18 cellular contexts compared by ENCODE assay signal in the genomic region with DNA sequence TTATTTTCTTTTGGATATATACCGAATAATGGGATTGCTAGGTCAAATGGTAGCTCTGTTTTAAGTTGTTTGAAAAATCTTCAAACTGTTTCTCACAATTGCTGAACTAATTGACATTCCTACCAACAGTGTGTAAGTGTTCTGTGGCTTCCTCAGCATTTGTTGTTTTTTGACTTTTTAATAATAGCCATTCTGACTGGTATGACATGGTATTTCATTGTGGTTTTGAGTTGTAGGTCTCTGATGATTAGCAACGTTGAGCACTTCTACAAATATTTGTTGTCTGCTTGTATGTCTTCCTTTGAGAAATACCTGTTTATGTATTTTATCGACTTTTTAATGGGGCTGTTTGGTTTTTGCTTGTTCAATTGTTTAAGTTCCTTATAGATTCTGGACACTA.
"Had no signal": no experiment of that assay in that cellular context is flagged by ENCODE, and none has a peak within 500 bp of the region (broad histone marks: within the 10 kb centered on the region; RNA-seq: fewer than 3 reads in every experiment).

No MANE protein-coding gene starts in this region.

- H3K27ac ChIP-seq: colonic mucosa, gastroesophageal sphincter, heart left ventricle, left lung, upper lobe of right lung had no signal

- ATAC-seq: activated CD8-positive, alpha-beta memory T cell treated with anti-CD3 and anti-CD28 coated beads, Interleukin-2, amount 10 ng/mL, durations not matched to agents 7 days and 5 days; gastroesophageal sphincter; heart left ventricle; left lung; upper lobe of right lung had no signal

- H3K36me3 ChIP-seq: colonic mucosa, gastroesophageal sphincter, heart left ventricle, left lung, upper lobe of right lung had no signal

- H3K4me3 Mint-ChIP-seq: activated B cell treated with CpG ODN at 0.5 μM for 24 hours; activated CD4-positive, alpha-beta memory T cell treated with anti-CD3 and anti-CD28 coated beads, Interleukin-2, amount 10 ng/mL, durations not matched to agents 7 days and 5 days; activated CD8-positive, alpha-beta memory T cell treated with anti-CD3 and anti-CD28 coated beads, Interleukin-2, amount 10 ng/mL, durations not matched to agents 7 days and 5 days; activated naive CD8-positive, alpha-beta T cell; brain; nephron had no signal

- H3K4me1 Mint-ChIP-seq: activated B cell treated with CpG ODN at 0.5 μM for 24 hours; activated CD4-positive, alpha-beta memory T cell treated with anti-CD3 and anti-CD28 coated beads, Interleukin-2, amount 10 ng/mL, durations not matched to agents 7 days and 5 days; activated CD8-positive, alpha-beta memory T cell treated with anti-CD3 and anti-CD28 coated beads, Interleukin-2, amount 10 ng/mL, durations not matched to agents 7 days and 5 days; brain; nephron had no signal

- H3K27ac Mint-ChIP-seq: activated B cell treated with CpG ODN at 0.5 μM for 24 hours; activated CD4-positive, alpha-beta memory T cell treated with anti-CD3 and anti-CD28 coated beads, Interleukin-2, amount 10 ng/mL, durations not matched to agents 7 days and 5 days; activated CD8-positive, alpha-beta memory T cell treated with anti-CD3 and anti-CD28 coated beads, Interleukin-2, amount 10 ng/mL, durations not matched to agents 7 days and 5 days; activated naive CD8-positive, alpha-beta T cell; brain; nephron had no signal

- DNase-seq: activated B cell treated with CpG ODN at 0.5 μM for 24 hours; activated CD4-positive, alpha-beta memory T cell treated with anti-CD3 and anti-CD28 coated beads, Interleukin-2, amount 10 ng/mL, durations not matched to agents 7 days and 5 days; activated CD4-positive, alpha-beta T cell treated with anti-CD3 and anti-CD28 coated beads for 48 hours; activated CD8-positive, alpha-beta memory T cell treated with anti-CD3 and anti-CD28 coated beads, Interleukin-2, amount 10 ng/mL, durations not matched to agents 7 days and 5 days; central memory CD4-positive, alpha-beta T cell; colonic mucosa; heart left ventricle; left lung; midbrain; posterior cingulate gyrus; stimulated activated CD4-positive, alpha-beta T cell treated with anti-CD3 and anti-CD28 coated beads, Interleukin-1b, Interleukin-23, amount 100 ng/mL, for 48 hours; stimulated activated CD8-positive, alpha-beta memory T cell treated with anti-CD3 and anti-CD28 coated beads, Interleukin-4, amount 100 ng/mL, for 48 hours; stimulated activated naive CD4-positive, alpha-beta T cell; upper lobe of right lung had no signal

- H3K27me3 Mint-ChIP-seq: activated B cell treated with CpG ODN at 0.5 μM for 24 hours; activated CD4-positive, alpha-beta memory T cell treated with anti-CD3 and anti-CD28 coated beads, Interleukin-2, amount 10 ng/mL, durations not matched to agents 7 days and 5 days; activated CD8-positive, alpha-beta memory T cell treated with anti-CD3 and anti-CD28 coated beads, Interleukin-2, amount 10 ng/mL, durations not matched to agents 7 days and 5 days; activated naive CD8-positive, alpha-beta T cell; brain had no signal

- H3K4me3 ChIP-seq: colonic mucosa, gastroesophageal sphincter, heart left ventricle, left lung, upper lobe of right lung had no signal

- H3K4me1 ChIP-seq: colonic mucosa, gastroesophageal sphincter, heart left ventricle, left lung, upper lobe of right lung had no signal

- H3K9me3 Mint-ChIP-seq: activated B cell treated with CpG ODN at 0.5 μM for 24 hours had no signal

- H3K36me3 Mint-ChIP-seq: activated CD8-positive, alpha-beta memory T cell treated with anti-CD3 and anti-CD28 coated beads, Interleukin-2, amount 10 ng/mL, durations not matched to agents 7 days and 5 days; activated naive CD8-positive, alpha-beta T cell; brain had no signal

- H3K9me3 ChIP-seq: gastroesophageal sphincter, heart left ventricle, left lung, upper lobe of right lung had no signal
